ENCODE assay signal across 1 cellular context in genomic region chr12:66131067-66131688, GRCh38.
A peak's percentile ranks its signal among the peaks of the same experiment; 100 is the strongest.
TF ChIP-seq lines count a peak whose summit lies in the region.

No MANE protein-coding gene starts in this region.

TF ChIP-seq in HEK293, 187 proteins besides CTCF, POLR2A, EP300 and RAD21 (continued from another document):
- TF ChIP-seq PRDM10 (tag by site-specific recombination; IDR thresholded peaks at IDR 0.05), result 0 out of 2 replicates have a peak, but pooled peaks have one; percentile 10
TF ChIP-seq in HEK293: peak in this region for 4.
